Comparison of ENCODE assay signal across 22 cellular contexts in genomic region chr13:48069573-48069972, GRCh38. TPM values are rescaled to one million over a fixed set of nuclear protein-coding genes. Genes with fewer than 3 reads are reported as not detected.
DNase-seq lines count a peak whose midpoint lies in the region; FAIRE-seq and TF ChIP-seq lines count a peak whose summit lies in the region.
"Had no signal": no experiment of that assay in that cellular context is flagged by ENCODE, and none has a peak within 500 bp of the region (broad histone marks: within the 10 kb centered on the region; RNA-seq: fewer than 3 reads in every experiment).

No MANE protein-coding gene starts in this region.

- peaks cover 100% of the 10 kb centered on the region for H3K36me3 Mint-ChIP-seq in endodermal cell (ENCODE audit: low read depth)

- no peaks in the 10 kb centered on the region for H3K27me3 Mint-ChIP-seq in endodermal cell (ENCODE audit: insufficient read depth)
- H3K27me3 Mint-ChIP-seq: B cell, IgD-negative memory B cell had no signal

- H3K4me3 ChIP-seq in HEK293 (ENCODE audit: low read depth, low read length) (no peak overlapping the region), endodermal cell (ENCODE audit: low read length) (peak overlapping the region; percentile 58)
- H3K4me3 ChIP-seq: SJSA1 had no signal

- CTCF ChIA-PET in HEK293 (lab: Yijun Ruan, JAX): no interaction called here

- 92 to 100% methylated on average over 1 of the region's 1 CpG for WGBS in endodermal cell (ENCODE audit: insufficient coverage in 1 of 2, insufficient read length in 1 of 2), 2 experiments

- H3K9me3 Mint-ChIP-seq in endodermal cell: peaks cover 91% of the 10 kb centered on the region

- peak; percentile 21 for FAIRE-seq in G401.6 (lab: Jason Lieb, UNC)
- FAIRE-seq: H54 had no signal

- no peak for DNase-seq in endodermal cell
- DNase-seq in renal cortical epithelial cell (ENCODE audit: low read depth): peak; percentile 11
- no peak for DNase-seq in nucleus accumbens (lab: John Stamatoyannopoulos, UW)
- no peak for DNase-seq in NCI-H446 (lab: John Stamatoyannopoulos, UW)
- no peak for DNase-seq in NCI-H187 treated with DMSO at 0.1 percent for 48 hours (lab: John Stamatoyannopoulos, UW)
- DNase-seq: GF-D8, NCI-H1092, NCI-H1417 treated with DMSO at 0.1 percent for 48 hours, NCI-H1694 treated with DMSO at 0.1 percent for 48 hours, NCI-H2081 treated with DMSO at 0.1 percent for 48 hours, NCI-H526 treated with DMSO at 0.1 percent for 48 hours, Right ventricle myocardium superior, RPMI8226 had no signal

- no peaks in the 10 kb centered on the region for H3K4me1 Mint-ChIP-seq in endodermal cell
- H3K4me1 Mint-ChIP-seq: B cell, CD14-positive monocyte had no signal

- no peak overlapping the region for H3K27ac Mint-ChIP-seq in endodermal cell
- H3K27ac Mint-ChIP-seq: B cell, CD14-positive monocyte, IgD-negative memory B cell had no signal

- TF ChIP-seq CTCF in HEK293 (tag by site-specific recombination; IDR thresholded peaks at IDR 0.05) (no peak), endodermal cell (conservative IDR thresholded peaks at IDR 0.05) (no peak)

- H3K27ac ChIP-seq in HEK293 (ENCODE audit: extremely low read depth, low read depth, low read length): no peak overlapping the region
- H3K27ac ChIP-seq in endodermal cell (ENCODE audit: low read depth, low read length): no peak overlapping the region
- H3K27ac ChIP-seq: HL-60, KMS-11, SJSA1 had no signal

- POLR2A ChIA-PET in HEK293 (lab: Yijun Ruan, JAX): no interaction called here

- no peaks in the 10 kb centered on the region for H3K9me3 ChIP-seq in HEK293 (ENCODE audit: control insufficient read depth, insufficient read depth, low read depth, low read length)
- H3K9me3 ChIP-seq in endodermal cell (ENCODE audit: control insufficient read depth, low read length): peaks cover 100% of the 10 kb centered on the region

- H3K9ac ChIP-seq in endodermal cell (ENCODE audit: extremely low read depth, low read length, poor library complexity, severe bottlenecking): no peak overlapping the region
- H3K9ac ChIP-seq: KMS-11 had no signal

- no peaks in the 10 kb centered on the region for H3K27me3 ChIP-seq in endodermal cell (ENCODE audit: control insufficient read depth, insufficient read depth, low read length, poor library complexity, severe bottlenecking)
- H3K27me3 ChIP-seq: SJSA1 had no signal

- H3K4me1 ChIP-seq in HEK293 (ENCODE audit: control insufficient read depth, insufficient read depth, low read length): no peaks in the 10 kb centered on the region
- no peaks in the 10 kb centered on the region for H3K4me1 ChIP-seq in endodermal cell (ENCODE audit: control insufficient read depth, insufficient read depth, low read length)
- H3K4me1 ChIP-seq: SJSA1 had no signal

- peaks cover 4 to 76% of the 10 kb centered on the region in 2 experiments; a peak in 2 of 3 replicates for H3K36me3 ChIP-seq in HEK293 (ENCODE audit: control insufficient read depth in 2 of 2, insufficient read depth in 1 of 2, low read length in 2 of 2)
- H3K36me3 ChIP-seq in endodermal cell (ENCODE audit: control insufficient read depth, insufficient read depth, low read length): peaks cover 99% of the 10 kb centered on the region

- no peak overlapping the region for H3K4me3 Mint-ChIP-seq in endodermal cell
- H3K4me3 Mint-ChIP-seq: B cell, CD14-positive monocyte, IgD-negative memory B cell had no signal

TF ChIP-seq in HEK293, 187 proteins besides CTCF, POLR2A, EP300 and RAD21:
- TF ChIP-seq SETDB1 (IDR thresholded peaks at IDR 0.05; ENCODE audit: insufficient read length, low read length) (peak; percentile 76), MEIS1 (CRISPR knock-in tag; IDR thresholded peaks at IDR 0.05; ENCODE audit: borderline replicate concordance) (no peak), ZNF274 (IDR thresholded peaks at IDR 0.05; ENCODE audit: low read length) (no peak), ZNF274 (tag by site-specific recombination; IDR thresholded peaks at IDR 0.05; ENCODE audit: borderline replicate concordance) (no peak)

RNA-seq across cellular contexts. Expression of gene MED4, which starts 25.3 kb away (rescaled TPM):
- total RNA-seq in endodermal cell: 10 to 100 TPM; 56.4 to 68.1 TPM
- 50.4 TPM for polyA plus RNA-seq in endodermal cell (2013, experiment 1 of 2)
- polyA plus RNA-seq in endodermal cell (2013, experiment 2 of 2): 52.4 TPM
- 25.7 and 46.6 TPM in 2 replicates for total RNA-seq in renal cortical epithelial cell

RNA-seq across cellular contexts. Expression of gene NUDT15, which starts 32.0 kb away (rescaled TPM):
- total RNA-seq in endodermal cell: 10 to 100 TPM; 42.0 to 59.8 TPM
- polyA plus RNA-seq in endodermal cell (2013, experiment 1 of 2): 33.3 TPM
- polyA plus RNA-seq in endodermal cell (2013, experiment 2 of 2): 31.8 TPM
- total RNA-seq in renal cortical epithelial cell: 17.1 and 41.5 TPM in 2 replicates
